Comparison of ENCODE assay signal across 1 cellular context in genomic region chr2:216657086-216657855, GRCh38.
TF ChIP-seq lines count a peak whose summit lies in the region.

No MANE protein-coding gene starts in this region.

TF ChIP-seq in H1, 55 proteins besides CTCF, POLR2A, EP300 and RAD21:
- no peak for TF ChIP-seq SIN3A (conservative IDR thresholded peaks at IDR 0.05 in 1 of 2, IDR thresholded peaks at IDR 0.05 in 1 of 2; ENCODE audit: low read depth in 1 of 2, low read length in 2 of 2)
- no peak for TF ChIP-seq SAP30 (IDR thresholded peaks at IDR 0.05; ENCODE audit: insufficient read depth, insufficient replicate concordance, low read length)
- TF ChIP-seq RBBP5 (IDR thresholded peaks at IDR 0.05; ENCODE audit: borderline replicate concordance, low read depth, low read length) = no peak
- no peak for TF ChIP-seq SIRT6 (IDR thresholded peaks at IDR 0.05; ENCODE audit: low read length)
- TF ChIP-seq CBX5 (IDR thresholded peaks at IDR 0.05; ENCODE audit: low read depth, low read length) = no peak
- no peak for TF ChIP-seq GTF2F1 (IDR thresholded peaks at IDR 0.05; ENCODE audit: borderline replicate concordance, low read depth, low read length)
